3 cellular contexts compared by ENCODE assay signal in genomic region chr11:65445101-65445603, GRCh38.
A peak's percentile ranks its signal among the peaks of the same experiment; 100 is the strongest.
TF ChIP-seq lines count a peak whose summit lies in the region.

No MANE protein-coding gene starts in this region.

TF ChIP-seq in IMR-90, 13 proteins besides CTCF, POLR2A, EP300 and RAD21:
- no peak for TF ChIP-seq RCOR1 (IDR thresholded peaks at IDR 0.05; ENCODE audit: insufficient replicate concordance, low read length)
- no peak for TF ChIP-seq ELK1 (IDR thresholded peaks at IDR 0.05; ENCODE audit: borderline replicate concordance, low read depth, low read length)
- no peak for TF ChIP-seq CEBPB (IDR thresholded peaks at IDR 0.05; ENCODE audit: low read depth, low read length)
- no peak for TF ChIP-seq MAZ (IDR thresholded peaks at IDR 0.05; ENCODE audit: borderline replicate concordance, low read depth, low read length)
- TF ChIP-seq, protein P1, sequence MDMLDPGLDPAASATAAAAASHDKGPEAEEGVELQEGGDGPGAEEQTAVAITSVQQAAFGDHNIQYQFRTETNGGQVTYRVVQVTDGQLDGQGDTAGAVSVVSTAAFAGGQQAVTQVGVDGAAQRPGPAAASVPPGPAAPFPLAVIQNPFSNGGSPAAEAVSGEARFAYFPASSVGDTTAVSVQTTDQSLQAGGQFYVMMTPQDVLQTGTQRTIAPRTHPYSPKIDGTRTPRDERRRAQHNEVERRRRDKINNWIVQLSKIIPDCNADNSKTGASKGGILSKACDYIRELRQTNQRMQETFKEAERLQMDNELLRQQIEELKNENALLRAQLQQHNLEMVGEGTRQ (IDR thresholded peaks at IDR 0.05; ENCODE audit: low read depth, low read length): no peak; the same call in 1 of the 2 replicates
- TF ChIP-seq BHLHE40 (IDR thresholded peaks at IDR 0.05; ENCODE audit: low read depth, low read length): no peak
- no peak for TF ChIP-seq CHD1 (IDR thresholded peaks at IDR 0.05; ENCODE audit: low read depth, low read length)
- no peak for TF ChIP-seq RFX5 (IDR thresholded peaks at IDR 0.05; ENCODE audit: low read depth, low read length)
- no peak for TF ChIP-seq FOS (IDR thresholded peaks at IDR 0.05; ENCODE audit: low read depth, low read length)
- no peak for TF ChIP-seq SMC3 (IDR thresholded peaks at IDR 0.05; ENCODE audit: low read depth, low read length)

TF ChIP-seq in K562, 482 proteins besides CTCF, POLR2A, EP300 and RAD21 (continues in another document):
- TF ChIP-seq PTTG1 (tag; IDR thresholded peaks at IDR 0.05; ENCODE audit: low read depth) (no peak), ZBED1 (IDR thresholded peaks at IDR 0.05) (0 out of 2 replicates have a peak, but pooled peaks have one; percentile 36), TCFL5 (CRISPR knock-in tag; conservative IDR thresholded peaks at IDR 0.05) (no peak), MYNN (IDR thresholded peaks at IDR 0.05) (peak; percentile 38; the same call in 1 of the 2 replicates), MYNN (CRISPR knock-in tag; IDR thresholded peaks at IDR 0.05) (no peak), ZC3H8 (IDR thresholded peaks at IDR 0.05) (no peak), ZNF395 (CRISPR knock-in tag; IDR thresholded peaks at IDR 0.05) (no peak), PURB (CRISPR knock-in tag; IDR thresholded peaks at IDR 0.05; ENCODE audit: low read depth) (no peak), ZBTB8A (IDR thresholded peaks at IDR 0.05; ENCODE audit: partially characterized antibody) (no peak), SRSF7 (optimal IDR thresholded peaks at IDR 0.05; ENCODE audit: low read depth, low read length) (no peak), SUPT5H (IDR thresholded peaks at IDR 0.05) (peak; percentile 28), ZNF644 (tag; IDR thresholded peaks at IDR 0.05; ENCODE audit: low read depth) (no peak), ZNF282 (CRISPR knock-in tag; IDR thresholded peaks at IDR 0.05) (no peak), COPS2 (conservative IDR thresholded peaks at IDR 0.05) (no peak), MCM3 (IDR thresholded peaks at IDR 0.05) (no peak), IRF2 (CRISPR knock-in tag; IDR thresholded peaks at IDR 0.05) (no peak), CHD2 (IDR thresholded peaks at IDR 0.05; ENCODE audit: low read depth, low read length) (0 out of 2 replicates have a peak, but pooled peaks have one; percentile 6), DNMT1 (IDR thresholded peaks at IDR 0.05) (no peak), U2AF1 (optimal IDR thresholded peaks at IDR 0.05; ENCODE audit: low read depth, low read length) (no peak), TEAD1 (CRISPR knock-in tag; IDR thresholded peaks at IDR 0.05) (no peak), HMGN3 (IDR thresholded peaks at IDR 0.05; ENCODE audit: borderline replicate concordance, extremely low read depth, insufficient read length, low read depth, low read length) (peak; percentile 49), POLR2AphosphoS2 (IDR thresholded peaks at IDR 0.05; ENCODE audit: low read length) (peak; percentile 84), MTA2 (IDR thresholded peaks at IDR 0.05; ENCODE audit: low read depth) (no peak), SRF (CRISPR knock-in tag; IDR thresholded peaks at IDR 0.05) (0 out of 4 replicates have a peak, but pooled peaks of 1 of the 2 experiments have one; percentile 15), SMARCE1 (IDR thresholded peaks at IDR 0.05) (no peak)
- TF ChIP-seq, protein P2, sequence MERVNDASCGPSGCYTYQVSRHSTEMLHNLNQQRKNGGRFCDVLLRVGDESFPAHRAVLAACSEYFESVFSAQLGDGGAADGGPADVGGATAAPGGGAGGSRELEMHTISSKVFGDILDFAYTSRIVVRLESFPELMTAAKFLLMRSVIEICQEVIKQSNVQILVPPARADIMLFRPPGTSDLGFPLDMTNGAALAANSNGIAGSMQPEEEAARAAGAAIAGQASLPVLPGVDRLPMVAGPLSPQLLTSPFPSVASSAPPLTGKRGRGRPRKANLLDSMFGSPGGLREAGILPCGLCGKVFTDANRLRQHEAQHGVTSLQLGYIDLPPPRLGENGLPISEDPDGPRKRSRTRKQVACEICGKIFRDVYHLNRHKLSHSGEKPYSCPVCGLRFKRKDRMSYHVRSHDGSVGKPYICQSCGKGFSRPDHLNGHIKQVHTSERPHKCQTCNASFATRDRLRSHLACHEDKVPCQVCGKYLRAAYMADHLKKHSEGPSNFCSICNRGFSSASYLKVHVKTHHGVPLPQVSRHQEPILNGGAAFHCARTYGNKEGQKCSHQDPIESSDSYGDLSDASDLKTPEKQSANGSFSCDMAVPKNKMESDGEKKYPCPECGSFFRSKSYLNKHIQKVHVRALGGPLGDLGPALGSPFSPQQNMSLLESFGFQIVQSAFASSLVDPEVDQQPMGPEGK (CRISPR knock-in tag; IDR thresholded peaks at IDR 0.05; ENCODE audit: borderline replicate concordance): no peak
- TF ChIP-seq, protein P3, sequence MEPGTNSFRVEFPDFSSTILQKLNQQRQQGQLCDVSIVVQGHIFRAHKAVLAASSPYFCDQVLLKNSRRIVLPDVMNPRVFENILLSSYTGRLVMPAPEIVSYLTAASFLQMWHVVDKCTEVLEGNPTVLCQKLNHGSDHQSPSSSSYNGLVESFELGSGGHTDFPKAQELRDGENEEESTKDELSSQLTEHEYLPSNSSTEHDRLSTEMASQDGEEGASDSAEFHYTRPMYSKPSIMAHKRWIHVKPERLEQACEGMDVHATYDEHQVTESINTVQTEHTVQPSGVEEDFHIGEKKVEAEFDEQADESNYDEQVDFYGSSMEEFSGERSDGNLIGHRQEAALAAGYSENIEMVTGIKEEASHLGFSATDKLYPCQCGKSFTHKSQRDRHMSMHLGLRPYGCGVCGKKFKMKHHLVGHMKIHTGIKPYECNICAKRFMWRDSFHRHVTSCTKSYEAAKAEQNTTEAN (CRISPR knock-in tag; IDR thresholded peaks at IDR 0.05): no peak
- TF ChIP-seq, protein P4, sequence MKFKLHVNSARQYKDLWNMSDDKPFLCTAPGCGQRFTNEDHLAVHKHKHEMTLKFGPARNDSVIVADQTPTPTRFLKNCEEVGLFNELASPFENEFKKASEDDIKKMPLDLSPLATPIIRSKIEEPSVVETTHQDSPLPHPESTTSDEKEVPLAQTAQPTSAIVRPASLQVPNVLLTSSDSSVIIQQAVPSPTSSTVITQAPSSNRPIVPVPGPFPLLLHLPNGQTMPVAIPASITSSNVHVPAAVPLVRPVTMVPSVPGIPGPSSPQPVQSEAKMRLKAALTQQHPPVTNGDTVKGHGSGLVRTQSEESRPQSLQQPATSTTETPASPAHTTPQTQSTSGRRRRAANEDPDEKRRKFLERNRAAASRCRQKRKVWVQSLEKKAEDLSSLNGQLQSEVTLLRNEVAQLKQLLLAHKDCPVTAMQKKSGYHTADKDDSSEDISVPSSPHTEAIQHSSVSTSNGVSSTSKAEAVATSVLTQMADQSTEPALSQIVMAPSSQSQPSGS (CRISPR knock-in tag; IDR thresholded peaks at IDR 0.05): no peak
- TF ChIP-seq, protein P5, sequence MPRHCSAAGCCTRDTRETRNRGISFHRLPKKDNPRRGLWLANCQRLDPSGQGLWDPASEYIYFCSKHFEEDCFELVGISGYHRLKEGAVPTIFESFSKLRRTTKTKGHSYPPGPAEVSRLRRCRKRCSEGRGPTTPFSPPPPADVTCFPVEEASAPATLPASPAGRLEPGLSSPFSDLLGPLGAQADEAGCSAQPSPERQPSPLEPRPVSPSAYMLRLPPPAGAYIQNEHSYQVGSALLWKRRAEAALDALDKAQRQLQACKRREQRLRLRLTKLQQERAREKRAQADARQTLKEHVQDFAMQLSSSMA (CRISPR knock-in tag; IDR thresholded peaks at IDR 0.05): no peak

TF ChIP-seq in liver, 16 proteins besides CTCF, POLR2A, EP300 and RAD21:
- no peak for TF ChIP-seq JUND (IDR thresholded peaks at IDR 0.05)
- no peak for TF ChIP-seq RXRA (IDR thresholded peaks at IDR 0.05)
- TF ChIP-seq HNF4A (conservative IDR thresholded peaks at IDR 0.05): no peak
- TF ChIP-seq GABPA (IDR thresholded peaks at IDR 0.05 in 1 of 2, conservative IDR thresholded peaks at IDR 0.05 in 1 of 2): no peak
- TF ChIP-seq, protein P6, sequence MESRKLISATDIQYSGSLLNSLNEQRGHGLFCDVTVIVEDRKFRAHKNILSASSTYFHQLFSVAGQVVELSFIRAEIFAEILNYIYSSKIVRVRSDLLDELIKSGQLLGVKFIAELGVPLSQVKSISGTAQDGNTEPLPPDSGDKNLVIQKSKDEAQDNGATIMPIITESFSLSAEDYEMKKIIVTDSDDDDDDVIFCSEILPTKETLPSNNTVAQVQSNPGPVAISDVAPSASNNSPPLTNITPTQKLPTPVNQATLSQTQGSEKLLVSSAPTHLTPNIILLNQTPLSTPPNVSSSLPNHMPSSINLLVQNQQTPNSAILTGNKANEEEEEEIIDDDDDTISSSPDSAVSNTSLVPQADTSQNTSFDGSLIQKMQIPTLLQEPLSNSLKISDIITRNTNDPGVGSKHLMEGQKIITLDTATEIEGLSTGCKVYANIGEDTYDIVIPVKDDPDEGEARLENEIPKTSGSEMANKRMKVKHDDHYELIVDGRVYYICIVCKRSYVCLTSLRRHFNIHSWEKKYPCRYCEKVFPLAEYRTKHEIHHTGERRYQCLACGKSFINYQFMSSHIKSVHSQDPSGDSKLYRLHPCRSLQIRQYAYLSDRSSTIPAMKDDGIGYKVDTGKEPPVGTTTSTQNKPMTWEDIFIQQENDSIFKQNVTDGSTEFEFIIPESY (IDR thresholded peaks at IDR 0.05): peak; percentile 8
- no peak for TF ChIP-seq YY1 (IDR thresholded peaks at IDR 0.05)
- TF ChIP-seq NR2F2 (IDR thresholded peaks at IDR 0.05): no peak
- TF ChIP-seq FOXA1 (IDR thresholded peaks at IDR 0.05): no peak
- TF ChIP-seq SP1 (IDR thresholded peaks at IDR 0.05): no peak
- TF ChIP-seq FOXA2 (IDR thresholded peaks at IDR 0.05): no peak
- peak in 1 of 2 donors; percentile 41 for TF ChIP-seq EGR1 (IDR thresholded peaks at IDR 0.05; ENCODE audit: low read depth in 2 of 2)
- no peak for TF ChIP-seq MAX (IDR thresholded peaks at IDR 0.05)
- no peak for TF ChIP-seq REST (IDR thresholded peaks at IDR 0.05)
- no peak for TF ChIP-seq ATF3 (IDR thresholded peaks at IDR 0.05)
TF ChIP-seq in liver: peak in this region for 2.
